22 cellular contexts compared by ENCODE assay signal in genomic region chr4:63919636-63920365, GRCh38.
DNase-seq lines count a peak whose midpoint lies in the region; ATAC-seq, FAIRE-seq and TF ChIP-seq lines count a peak whose summit lies in the region.
"Had no signal": no experiment of that assay in that cellular context is flagged by ENCODE, and none has a peak within 500 bp of the region (broad histone marks: within the 10 kb centered on the region; RNA-seq: fewer than 3 reads in every experiment).

No MANE protein-coding gene starts in this region.

- no peaks in the 10 kb centered on the region for H3K36me3 ChIP-seq in mammary epithelial cell (ENCODE audit: insufficient read depth, low read length)
- H3K36me3 ChIP-seq in H1 (ENCODE audit: control insufficient read depth in 2 of 4, insufficient read depth in 4 of 4, low read length in 3 of 4) = no peaks in the 10 kb centered on the region
- no peaks in the 10 kb centered on the region for H3K36me3 ChIP-seq in sigmoid colon

- no peak overlapping the region for H2AK5ac ChIP-seq in H1 (ENCODE audit: low read depth, low read length)

- H3K4me2 ChIP-seq in mammary epithelial cell (ENCODE audit: insufficient read depth, low read depth, low read length) (no peak overlapping the region), H1 (ENCODE audit: insufficient read depth in 1 of 2, low read depth in 2 of 2, low read length in 2 of 2) (no peak overlapping the region)
- H3K4me2 ChIP-seq: A549 had no signal

- no peak overlapping the region for H4K91ac ChIP-seq in H1 (replicated peaks; ENCODE audit: insufficient read length, low read length)

- TF ChIP-seq EP300 in H1 (IDR thresholded peaks at IDR 0.05; ENCODE audit: borderline replicate concordance in 1 of 2, low read depth in 2 of 2, low read length in 2 of 2) = no peak
- TF ChIP-seq EP300 in sigmoid colon (IDR thresholded peaks at IDR 0.05) = no peak

- H3K79me1 ChIP-seq in H1 (ENCODE audit: low read depth, low read length) = no peaks in the 10 kb centered on the region

- H2BK5ac ChIP-seq in H1 (ENCODE audit: low read depth, low read length) = no peak overlapping the region

- H3K4me3 Mint-ChIP-seq in MCF 10A (ENCODE audit: unreplicated experiment) = no peak overlapping the region
- H3K4me3 Mint-ChIP-seq: CD4-positive, alpha-beta T cell; IgD-negative memory B cell had no signal

- intact Hi-C loops in MCF 10A (cut with micrococcal nuclease) = no loop called here
- intact Hi-C loops in mammary epithelial cell (cut with micrococcal nuclease) = no loop called here
- intact Hi-C loops in sigmoid colon (cut with DNase I) = no loop called here
- intact Hi-C loops in left ventricle myocardium superior (cut with micrococcal nuclease) = no loop called here

- no peak overlapping the region for H2BK12ac ChIP-seq in H1 (ENCODE audit: low read depth, low read length)

- H3K23ac ChIP-seq in H1 (ENCODE audit: insufficient read length) = no peak overlapping the region

- in situ Hi-C loops in mammary epithelial cell (cut with MboI; ENCODE audit: low sequenced_read_pairs in 2 of 2) = no loop called here

- H3K4me1 ChIP-seq in mammary epithelial cell (ENCODE audit: insufficient read depth, low read length) (no peaks in the 10 kb centered on the region), H1 (replicated peaks in 1 of 4; ENCODE audit: control insufficient read depth in 3 of 4, insufficient read depth in 4 of 4, low read length in 3 of 4) (no peaks in the 10 kb centered on the region), foreskin keratinocyte (peaks cover 5% of the 10 kb centered on the region), sigmoid colon (no peaks in the 10 kb centered on the region)
- H3K4me1 ChIP-seq: A549, Caco-2 had no signal

- H2AFZ ChIP-seq in mammary epithelial cell (ENCODE audit: low read depth, low read length) (no peak overlapping the region), H1 (ENCODE audit: low read length) (peak overlapping the region; percentile 65; the same call in 1 of the 2 replicates)

- no peak overlapping the region for H3K27ac ChIP-seq in mammary epithelial cell (ENCODE audit: insufficient read depth, low read depth, low read length)
- H3K27ac ChIP-seq in H1 (ENCODE audit: low read depth, low read length) = no peak overlapping the region
- H3K27ac ChIP-seq in foreskin keratinocyte = no peak overlapping the region
- no peak overlapping the region for H3K27ac ChIP-seq in sigmoid colon
- H3K27ac ChIP-seq: 22Rv1, A549, C4-2B had no signal

- ATAC-seq in foreskin keratinocyte (peak; percentile 89), left ventricle myocardium superior (no peak), HG02938 (IDR thresholded peaks at IDR 0.05; ENCODE audit: unreplicated experiment) (no peak)
- ATAC-seq: A549, HepG2 had no signal

- H4K20me1 ChIP-seq in mammary epithelial cell (ENCODE audit: insufficient read depth, low read length) (no peaks in the 10 kb centered on the region), H1 (replicated peaks in 1 of 2; ENCODE audit: control insufficient read depth in 1 of 2, insufficient read depth in 2 of 2, low read length in 2 of 2) (no peaks in the 10 kb centered on the region)

- no peak overlapping the region for H3K56ac ChIP-seq in H1 (replicated peaks; ENCODE audit: insufficient read length, low read depth, low read length)

- no peak overlapping the region for H2BK20ac ChIP-seq in H1 (ENCODE audit: low read length)

- H4K5ac ChIP-seq in H1 (ENCODE audit: insufficient read length, low read depth, low read length) = no peak overlapping the region

- H3K27ac Mint-ChIP-seq in MCF 10A (ENCODE audit: low read depth, unreplicated experiment) = no peak overlapping the region
- H3K27ac Mint-ChIP-seq: CD4-positive, alpha-beta T cell; IgD-negative memory B cell had no signal

- FAIRE-seq in H1 (lab: Jason Lieb, UNC) = no peak
- FAIRE-seq: A549, D721Med, GM12892, GM18507, HepG2 had no signal

- DNase-seq in MCF 10A (ENCODE audit: unreplicated experiment) = peak; percentile 9
- DNase-seq in mammary epithelial cell = no peak
- no peak for DNase-seq in H1 (ENCODE audit: low read depth in 1 of 2, low spot score in 2 of 2)
- DNase-seq in foreskin keratinocyte = peak; percentile 49 to 74
- peak; percentile 26 for DNase-seq in sigmoid colon
- DNase-seq in left ventricle myocardium superior = no peak
- no peak for DNase-seq in RPMI8226
- DNase-seq: AML-193; Caco-2; CD4-positive, alpha-beta T cell; DMS79; GDM1; HCEC 1CT had no signal

- no peak overlapping the region for H3K14ac ChIP-seq in H1 (ENCODE audit: insufficient read length)

- CTCF ChIA-PET in MCF 10A (lab: Yijun Ruan, JAX) (no interaction called here), mammary epithelial cell (lab: Charles Lee; ENCODE audit: low non-redundant PET) (no interaction called here), H1 (lab: Charles Lee; ENCODE audit: partially characterized antibody) (no interaction called here)

- H3K27me3 Mint-ChIP-seq in MCF 10A (ENCODE audit: insufficient read depth, unreplicated experiment) = no peaks in the 10 kb centered on the region
- H3K27me3 Mint-ChIP-seq: CD4-positive, alpha-beta T cell; IgD-negative memory B cell had no signal

- H3K23me2 ChIP-seq in H1 (ENCODE audit: low read depth, low read length) = no peaks in the 10 kb centered on the region

- H3K27me3 ChIP-seq in mammary epithelial cell (ENCODE audit: insufficient read depth, low read length) (no peaks in the 10 kb centered on the region), H1 (replicated peaks in 1 of 4; ENCODE audit: control insufficient read depth in 3 of 4, extremely low read depth in 1 of 4, insufficient read depth in 3 of 4, low read length in 3 of 4) (no peaks in the 10 kb centered on the region), foreskin keratinocyte (no peaks in the 10 kb centered on the region), sigmoid colon (no peaks in the 10 kb centered on the region)

- H3K18ac ChIP-seq in H1 (ENCODE audit: extremely low read depth, low read length) = no peak overlapping the region

- WGBS in mammary epithelial cell (ENCODE audit: low coverage, missing lambda C conversion rate) = 15% methylated on average over 2 of the region's 2 CpGs
- 97% methylated on average over 2 of the region's 2 CpGs; no CpG with 5 or more reads in 1 of the 2 experiments for WGBS in H1 (ENCODE audit: extremely low coverage in 1 of 2, insufficient coverage in 1 of 2, insufficient read length in 1 of 2, insufficient replicate concordance in 2 of 2, low coverage in 1 of 2, low lambda C conversion rate in 2 of 2, missing lambda C conversion rate in 1 of 2), 2 experiments
- 83 to 94% methylated on average over 2 of the region's 2 CpGs for WGBS in sigmoid colon, 2 donors

- H3K4me3 ChIP-seq in mammary epithelial cell (replicated peaks in 1 of 3; ENCODE audit: insufficient read depth in 1 of 3, low read depth in 2 of 3, low read length in 3 of 3) = no peak overlapping the region
- H3K4me3 ChIP-seq in H1 (ENCODE audit: extremely low read depth in 1 of 4, insufficient read depth in 2 of 4, low read depth in 3 of 4, low read length in 4 of 4) = no peak overlapping the region
- no peak overlapping the region for H3K4me3 ChIP-seq in sigmoid colon
- H3K4me3 ChIP-seq: A549 had no signal

- dilution Hi-C loops in mammary epithelial cell (cut with HindIII; ENCODE audit: low sequenced_read_pairs) = no loop called here

- H3K36me3 Mint-ChIP-seq in MCF 10A (ENCODE audit: insufficient read depth, unreplicated experiment) = no peaks in the 10 kb centered on the region
- H3K36me3 Mint-ChIP-seq: IgD-negative memory B cell had no signal

- BruUV-seq in MCF 10A (replicated peaks; lab: Mats Ljungman, UMichigan) (no TSS peak), mammary epithelial cell (replicated peaks; lab: Mats Ljungman, UMichigan) (no TSS peak)

- H2BK15ac ChIP-seq in H1 (ENCODE audit: low read length) = no peak overlapping the region

- H4K8ac ChIP-seq in H1 (ENCODE audit: extremely low read depth, insufficient read depth, low read length) = no peak overlapping the region

- H3K9me3 ChIP-seq in mammary epithelial cell (replicated peaks; ENCODE audit: insufficient read depth, low read length) (peaks cover 11% of the 10 kb centered on the region), H1 (ENCODE audit: insufficient read depth in 2 of 2, low read depth in 1 of 2, low read length in 1 of 2) (no peaks in the 10 kb centered on the region), sigmoid colon (no peaks in the 10 kb centered on the region)
- H3K9me3 ChIP-seq: A549, Caco-2 had no signal

- TF ChIP-seq POLR2A in H1 (IDR thresholded peaks at IDR 0.05; ENCODE audit: control extremely low read depth in 1 of 2, low read depth in 2 of 2, low read length in 2 of 2) (no peak), sigmoid colon (IDR thresholded peaks at IDR 0.05) (no peak)

- POLR2A ChIA-PET in MCF 10A (lab: Yijun Ruan, JAX) = interaction anchor here (0.6 kb wide), 1 partner anchor 120 kb away, joined by 3 read pairs; no protein-coding TSS in a partner anchor
- POLR2A ChIA-PET in H1 (lab: Charles Lee; ENCODE audit: partially characterized antibody) = no interaction called here

- H3K4me1 Mint-ChIP-seq in MCF 10A (ENCODE audit: insufficient read depth, unreplicated experiment) = no peaks in the 10 kb centered on the region
- H3K4me1 Mint-ChIP-seq: IgD-negative memory B cell had no signal

- no peak overlapping the region for H2BK120ac ChIP-seq in H1 (replicated peaks; ENCODE audit: low read depth, low read length)

- H3K9me3 Mint-ChIP-seq in MCF 10A (ENCODE audit: unreplicated experiment) = no peaks in the 10 kb centered on the region
- H3K9me3 Mint-ChIP-seq: CD4-positive, alpha-beta T cell had no signal

- H3K79me2 ChIP-seq in mammary epithelial cell (ENCODE audit: insufficient read depth, low read length) (no peaks in the 10 kb centered on the region), H1 (ENCODE audit: control insufficient read depth in 1 of 2, insufficient read depth in 2 of 2, low read length in 2 of 2) (no peaks in the 10 kb centered on the region)

- TF ChIP-seq RAD21 in H1 (IDR thresholded peaks at IDR 0.05 in 1 of 2, conservative IDR thresholded peaks at IDR 0.05 in 1 of 2; ENCODE audit: low read depth in 2 of 2, low read length in 2 of 2) = no peak

- TF ChIP-seq CTCF in MCF 10A (IDR thresholded peaks at IDR 0.05; ENCODE audit: unreplicated experiment) = no peak
- TF ChIP-seq CTCF in mammary epithelial cell (conservative IDR thresholded peaks at IDR 0.05 in 1 of 2, IDR thresholded peaks at IDR 0.05 in 1 of 2; ENCODE audit: extremely low read depth in 1 of 2, insufficient read depth in 1 of 2, low read depth in 1 of 2, low read length in 2 of 2) = no peak
- TF ChIP-seq CTCF in H1 (IDR thresholded peaks at IDR 0.05; ENCODE audit: control extremely low read depth in 1 of 3, insufficient read depth in 1 of 3, low read depth in 1 of 3, low read length in 3 of 3) = no peak
- no peak for TF ChIP-seq CTCF in foreskin keratinocyte (conservative IDR thresholded peaks at IDR 0.05)
- TF ChIP-seq CTCF in sigmoid colon (IDR thresholded peaks at IDR 0.05) = no peak

- H3K9ac ChIP-seq in mammary epithelial cell (ENCODE audit: insufficient read depth, low read length) = no peak overlapping the region
- H3K9ac ChIP-seq in H1 (replicated peaks in 1 of 4; ENCODE audit: extremely low read depth in 1 of 4, low read depth in 3 of 4, low read length in 3 of 4) = no peak overlapping the region

- no peak overlapping the region for H3K4ac ChIP-seq in H1 (replicated peaks; ENCODE audit: insufficient read length, low read depth, low read length)

TF ChIP-seq in H1, 55 proteins besides CTCF, POLR2A, EP300 and RAD21 (continues in another document):
- TF ChIP-seq TBP (IDR thresholded peaks at IDR 0.05; ENCODE audit: low read depth, low read length) = no peak
- no peak for TF ChIP-seq SP2 (IDR thresholded peaks at IDR 0.05; ENCODE audit: low read length)
- no peak for TF ChIP-seq MAFK (IDR thresholded peaks at IDR 0.05; ENCODE audit: low read depth, low read length)

Comparison
In these comparisons a context has a peak if more than half of its experiments do, and no peak if none do; other contexts are left out.
1. DNase-seq: peak in MCF 10A (single experiment), foreskin keratinocyte (2 of 2) and sigmoid colon (single experiment); none in mammary epithelial cell (single experiment), H1 (0 of 2), left ventricle myocardium superior (single experiment) and RPMI8226 (single experiment).